Comparison of ENCODE assay signal across 1 cellular context in the genomic region with DNA sequence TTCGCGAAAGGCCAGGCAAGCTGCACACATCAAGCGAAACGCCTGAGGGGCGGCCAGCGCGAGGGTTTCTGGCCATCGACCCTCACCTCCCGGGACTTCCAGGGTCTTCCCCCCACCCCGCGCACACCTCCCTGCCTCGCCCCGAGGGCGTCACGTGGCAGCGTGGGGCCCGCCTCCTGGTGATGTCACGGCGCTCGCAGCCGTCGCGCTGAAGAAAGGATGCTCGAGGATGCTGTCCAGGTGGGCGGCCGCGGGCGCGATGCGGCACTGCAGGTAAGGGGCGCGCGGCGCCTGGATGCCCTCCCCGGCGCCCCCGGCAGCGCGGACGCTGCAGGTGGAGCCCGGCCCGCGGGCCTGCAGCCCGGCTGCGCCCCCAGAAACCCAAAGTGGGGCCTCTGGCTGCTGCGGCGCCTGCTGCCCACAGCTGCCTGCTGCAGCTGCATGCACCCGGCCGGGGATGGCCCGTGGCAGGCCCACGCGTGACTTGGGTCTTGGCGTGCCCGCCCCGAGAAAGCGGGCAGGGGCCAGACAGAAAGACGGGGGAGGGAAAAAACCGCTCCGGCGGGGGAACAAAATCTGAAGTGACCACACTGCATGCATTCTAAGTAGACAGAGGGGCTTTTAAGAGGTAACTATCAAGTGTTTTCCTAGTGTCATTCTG.
TF ChIP-seq lines count a peak whose summit lies in the region.

No MANE protein-coding gene starts in this region.

TF ChIP-seq in SK-N-SH treated with all-trans-retinoic acid at 6 μM for 48 hours, 23 proteins besides CTCF, POLR2A, EP300 and RAD21 (continued from another document):
- TF ChIP-seq, protein P1, sequence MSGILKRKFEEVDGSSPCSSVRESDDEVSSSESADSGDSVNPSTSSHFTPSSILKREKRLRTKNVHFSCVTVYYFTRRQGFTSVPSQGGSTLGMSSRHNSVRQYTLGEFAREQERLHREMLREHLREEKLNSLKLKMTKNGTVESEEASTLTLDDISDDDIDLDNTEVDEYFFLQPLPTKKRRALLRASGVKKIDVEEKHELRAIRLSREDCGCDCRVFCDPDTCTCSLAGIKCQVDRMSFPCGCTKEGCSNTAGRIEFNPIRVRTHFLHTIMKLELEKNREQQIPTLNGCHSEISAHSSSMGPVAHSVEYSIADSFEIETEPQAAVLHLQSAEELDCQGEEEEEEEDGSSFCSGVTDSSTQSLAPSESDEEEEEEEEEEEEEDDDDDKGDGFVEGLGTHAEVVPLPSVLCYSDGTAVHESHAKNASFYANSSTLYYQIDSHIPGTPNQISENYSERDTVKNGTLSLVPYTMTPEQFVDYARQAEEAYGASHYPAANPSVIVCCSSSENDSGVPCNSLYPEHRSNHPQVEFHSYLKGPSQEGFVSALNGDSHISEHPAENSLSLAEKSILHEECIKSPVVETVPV (CRISPR knock-in tag; IDR thresholded peaks at IDR 0.05), result no peak
- TF ChIP-seq, protein P2, sequence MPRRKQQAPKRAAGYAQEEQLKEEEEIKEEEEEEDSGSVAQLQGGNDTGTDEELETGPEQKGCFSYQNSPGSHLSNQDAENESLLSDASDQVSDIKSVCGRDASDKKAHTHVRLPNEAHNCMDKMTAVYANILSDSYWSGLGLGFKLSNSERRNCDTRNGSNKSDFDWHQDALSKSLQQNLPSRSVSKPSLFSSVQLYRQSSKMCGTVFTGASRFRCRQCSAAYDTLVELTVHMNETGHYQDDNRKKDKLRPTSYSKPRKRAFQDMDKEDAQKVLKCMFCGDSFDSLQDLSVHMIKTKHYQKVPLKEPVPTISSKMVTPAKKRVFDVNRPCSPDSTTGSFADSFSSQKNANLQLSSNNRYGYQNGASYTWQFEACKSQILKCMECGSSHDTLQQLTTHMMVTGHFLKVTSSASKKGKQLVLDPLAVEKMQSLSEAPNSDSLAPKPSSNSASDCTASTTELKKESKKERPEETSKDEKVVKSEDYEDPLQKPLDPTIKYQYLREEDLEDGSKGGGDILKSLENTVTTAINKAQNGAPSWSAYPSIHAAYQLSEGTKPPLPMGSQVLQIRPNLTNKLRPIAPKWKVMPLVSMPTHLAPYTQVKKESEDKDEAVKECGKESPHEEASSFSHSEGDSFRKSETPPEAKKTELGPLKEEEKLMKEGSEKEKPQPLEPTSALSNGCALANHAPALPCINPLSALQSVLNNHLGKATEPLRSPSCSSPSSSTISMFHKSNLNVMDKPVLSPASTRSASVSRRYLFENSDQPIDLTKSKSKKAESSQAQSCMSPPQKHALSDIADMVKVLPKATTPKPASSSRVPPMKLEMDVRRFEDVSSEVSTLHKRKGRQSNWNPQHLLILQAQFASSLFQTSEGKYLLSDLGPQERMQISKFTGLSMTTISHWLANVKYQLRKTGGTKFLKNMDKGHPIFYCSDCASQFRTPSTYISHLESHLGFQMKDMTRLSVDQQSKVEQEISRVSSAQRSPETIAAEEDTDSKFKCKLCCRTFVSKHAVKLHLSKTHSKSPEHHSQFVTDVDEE (CRISPR knock-in tag; IDR thresholded peaks at IDR 0.05), result no peak
- no peak for TF ChIP-seq SNAI2 (CRISPR knock-in tag; IDR thresholded peaks at IDR 0.05)
- TF ChIP-seq GLIS3 (CRISPR knock-in tag; IDR thresholded peaks at IDR 0.05), result no peak
- no peak for TF ChIP-seq RARB (CRISPR knock-in tag; IDR thresholded peaks at IDR 0.05)
- TF ChIP-seq OSR1 (CRISPR knock-in tag; IDR thresholded peaks at IDR 0.05), result no peak
- TF ChIP-seq ZC3H10 (CRISPR knock-in tag; IDR thresholded peaks at IDR 0.05), result no peak
- TF ChIP-seq ARNTL (CRISPR knock-in tag; IDR thresholded peaks at IDR 0.05; ENCODE audit: borderline replicate concordance, low read depth), result no peak
- TF ChIP-seq ESRRG (CRISPR knock-in tag; IDR thresholded peaks at IDR 0.05), result no peak
